In genomic region chr5:132812123-132812948, GRCh38 we compare ENCODE assay signal across 1 cellular context.
TF ChIP-seq lines count a peak whose summit lies in the region.

No MANE protein-coding gene starts in this region.

TF ChIP-seq in IMR-90, 13 proteins besides CTCF, POLR2A, EP300 and RAD21:
- TF ChIP-seq RCOR1 (IDR thresholded peaks at IDR 0.05; ENCODE audit: insufficient replicate concordance, low read length) (no peak), NFE2L2 (IDR thresholded peaks at IDR 0.05; ENCODE audit: low read depth, low read length) (no peak), RFX5 (IDR thresholded peaks at IDR 0.05; ENCODE audit: low read depth, low read length) (no peak), MAFK (IDR thresholded peaks at IDR 0.05; ENCODE audit: low read depth, low read length) (no peak), SMC3 (IDR thresholded peaks at IDR 0.05; ENCODE audit: low read depth, low read length) (no peak), MAZ (IDR thresholded peaks at IDR 0.05; ENCODE audit: borderline replicate concordance, low read depth, low read length) (no peak), CEBPB (IDR thresholded peaks at IDR 0.05; ENCODE audit: low read depth, low read length) (no peak)
